8 cellular contexts compared by ENCODE assay signal in the genomic region with DNA sequence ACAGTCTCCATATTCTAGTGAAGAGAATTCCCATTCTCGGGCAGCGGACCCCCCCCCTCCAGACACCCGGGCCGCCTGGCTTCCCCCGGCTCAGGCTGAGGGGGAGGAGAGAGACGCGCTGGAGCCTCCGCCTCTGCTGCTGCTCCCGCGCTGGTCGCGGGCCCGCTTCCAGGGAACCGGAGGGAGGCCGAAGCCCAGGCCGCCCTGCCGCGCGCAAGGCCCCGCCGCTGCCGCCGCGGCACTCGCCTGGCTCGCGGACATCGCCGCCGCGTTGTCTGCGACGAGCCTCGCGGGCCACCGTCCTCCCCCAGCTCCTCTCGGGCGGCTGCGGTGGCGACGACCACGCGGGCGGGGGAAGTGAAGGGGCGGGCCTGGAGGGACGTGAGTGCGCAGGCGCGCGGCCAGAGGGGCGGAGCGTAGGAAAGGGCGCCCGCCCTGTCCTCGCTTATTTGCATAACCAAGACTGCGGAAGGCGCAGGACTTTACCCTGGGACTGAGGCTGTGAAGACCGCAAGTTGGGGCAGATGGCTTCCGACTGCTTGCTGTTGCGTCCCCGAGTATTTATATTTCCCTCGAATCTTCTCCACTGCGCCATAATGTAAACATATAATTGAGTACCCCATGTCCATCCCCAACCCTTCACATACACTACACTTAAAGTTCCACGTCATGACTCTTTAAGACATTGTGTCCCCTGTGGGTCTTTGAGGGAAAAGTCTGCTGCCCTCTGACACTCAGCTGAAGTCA. TPM values are rescaled to one million over a fixed set of nuclear protein-coding genes. Genes with fewer than 3 reads are reported as not detected.
A peak's percentile ranks its signal among the peaks of the same experiment; 100 is the strongest.
DNase-seq lines count a peak whose midpoint lies in the region; ATAC-seq, FAIRE-seq and TF ChIP-seq lines count a peak whose summit lies in the region.

ARL5A (minus strand) TSS at position 279 of the 747 bp plus-strand sequence; CDS start at position 34, 245 bp downstream.

- peak within 1 kb of the TSS; percentile 80 for H3K27ac ChIP-seq in keratinocyte (ENCODE audit: control insufficient read depth, insufficient read depth, low read length)

- no peaks in the 10 kb centered on the region for H3K27me3 ChIP-seq in keratinocyte (ENCODE audit: control insufficient read depth, extremely low read depth, insufficient read depth, low read length)

- dilution Hi-C loops in keratinocyte (cut with MboI; ENCODE audit: extremely low pct_ligation_motif_present, low sequenced_read_pairs) = no loop called here

- peaks cover 6% of the 10 kb centered on the region for H4K20me1 ChIP-seq in keratinocyte (ENCODE audit: control insufficient read depth, extremely low read depth, insufficient read depth, low read length)

- peaks cover 49% of the 10 kb centered on the region for H3K79me2 ChIP-seq in keratinocyte (ENCODE audit: control insufficient read depth, insufficient read depth, low read length)

- H3K4me2 ChIP-seq in keratinocyte (ENCODE audit: control insufficient read depth, extremely low read depth, insufficient read depth, low read depth, low read length) = peak within 1 kb of the TSS; percentile 91

- H3K4me3 ChIP-seq in keratinocyte (ENCODE audit: control insufficient read depth in 2 of 3, extremely low read depth in 1 of 3, insufficient read depth in 2 of 3, low read depth in 1 of 3, low read length in 3 of 3) = peak within 1 kb of the TSS; percentile 81 to 100 (median 97)

- no peaks in the 10 kb centered on the region for H3K36me3 ChIP-seq in keratinocyte (ENCODE audit: control insufficient read depth in 2 of 2, extremely low read depth in 1 of 2, insufficient read depth in 2 of 2, low read length in 2 of 2)

- peak within 1 kb of the TSS; percentile 92 for H3K9ac ChIP-seq in keratinocyte (ENCODE audit: control insufficient read depth, extremely low read depth, insufficient read depth, low read length)

- H3K9me3 ChIP-seq in keratinocyte (ENCODE audit: control insufficient read depth, low read depth, low read length) = no peaks in the 10 kb centered on the region

- no peaks in the 10 kb centered on the region for H3K9me1 ChIP-seq in keratinocyte (ENCODE audit: control insufficient read depth, extremely low read depth, insufficient read depth, low read length)

- ATAC-seq in GM19035 (IDR thresholded peaks at IDR 0.05; ENCODE audit: unreplicated experiment) (peak; percentile 96), HG03354 (IDR thresholded peaks at IDR 0.05; ENCODE audit: poor library complexity, severe bottlenecking, unreplicated experiment) (peak; percentile 96)
- ATAC-seq in activated CD4-positive, CD25-positive, alpha-beta regulatory T cell treated with anti-CD3 and anti-CD28 coated beads, Interleukin-2, amount 50 U/mL, for 24 hours = peak; percentile 92 to 94

- peaks cover 25% of the 10 kb centered on the region for H3K4me1 ChIP-seq in keratinocyte (ENCODE audit: control insufficient read depth, extremely low read depth, insufficient read depth, low read length)

- H2AFZ ChIP-seq in keratinocyte (ENCODE audit: control insufficient read depth, low read length) = peak within 1 kb of the TSS; percentile 99

- DNase-seq in AG09319 (ENCODE audit: extremely low read depth, low read depth) = peak; percentile 92
- DNase-seq in NCI-H446 treated with DMSO at 0.1 percent for 48 hours (lab: John Stamatoyannopoulos, UW) = peak; percentile 86
- peak; percentile 95 for DNase-seq in cerebellar cortex (ENCODE audit: low spot score)
- peak; percentile 58 for DNase-seq in keratinocyte (ENCODE audit: low read depth, low spot score)
- DNase-seq in stimulated activated CD4-positive, alpha-beta T cell treated with anti-CD3 and anti-CD28 coated beads, Interleukin-15, amount 100 ng/mL, for 1 hour (ENCODE audit: low read depth in 1 of 2, low spot score in 1 of 2) = peak; percentile 89 to 93

- peak; percentile 68 for FAIRE-seq in keratinocyte (lab: Jason Lieb, UNC)

- TF ChIP-seq CTCF in AG09319 (IDR thresholded peaks at IDR 0.05; ENCODE audit: low read depth, low read length) (no peak), keratinocyte (optimal IDR thresholded peaks at IDR 0.05 in 1 of 3, IDR thresholded peaks at IDR 0.05 in 1 of 3, conservative IDR thresholded peaks at IDR 0.05 in 1 of 3; ENCODE audit: extremely low read depth in 1 of 3, insufficient read depth in 2 of 3, low read length in 3 of 3) (no peak)

RNA-seq across cellular contexts. Expression of gene ARL5A, which starts in this region (rescaled TPM):
- polyA plus RNA-seq in keratinocyte = 18.8 to 25.5 TPM (median 21.5 TPM) in 3 replicates
- polyA plus RNA-seq in keratinocyte (2011; ENCODE audit: low read depth) = 135 TPM
- 23.0 and 40.7 TPM in 2 replicates for polyA plus RNA-seq in keratinocyte (2011; cell fraction: cytosol; rRNA removed)
- polyA plus RNA-seq in keratinocyte (2011; cell fraction: nucleus; rRNA removed) = 17.0 and 18.6 TPM in 2 replicates
- 25.9 and 58.0 TPM in 2 replicates for polyA plus RNA-seq in keratinocyte (2012; ENCODE audit: low replicate concordance)
- 3.3 to 52.6 TPM (median 24.6 TPM) in 3 replicates for polyA minus RNA-seq in keratinocyte
- polyA minus RNA-seq in keratinocyte (2011; cell fraction: cytosol; rRNA and poly(A)+ RNA removed) = 11.9 TPM
- polyA minus RNA-seq in keratinocyte (2011; cell fraction: nucleus; rRNA and poly(A)+ RNA removed) = 13.2 and 35.1 TPM in 2 replicates

Comparison
In these comparisons a context has a peak if more than half of its experiments do, and no peak if none do; other contexts are left out.
1. Peak in every context shown above with its lines: DNase-seq, ATAC-seq, H3K4me3 ChIP-seq and H3K27ac ChIP-seq.